ENCODE assay signal across 1 cellular context in the genomic region with DNA sequence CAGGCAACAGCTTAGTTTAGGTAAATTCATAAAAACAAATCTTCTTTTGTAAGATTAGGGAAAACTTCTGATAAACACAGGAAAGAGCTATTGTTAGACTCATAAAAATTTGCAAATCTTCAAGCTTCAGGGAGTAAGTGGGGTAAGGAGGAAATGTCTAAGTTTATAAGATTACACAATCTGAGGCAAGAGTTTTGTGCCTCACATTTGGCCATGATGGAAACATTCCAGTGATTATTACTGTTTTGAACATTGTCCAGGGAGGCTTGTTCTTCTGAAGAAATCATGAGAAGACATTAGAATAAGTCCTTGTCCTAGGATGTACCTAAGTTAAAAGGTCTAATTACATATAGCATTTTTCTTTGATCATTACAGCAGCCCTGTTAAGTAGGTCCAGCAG.
TF ChIP-seq lines count a peak whose summit lies in the region.

No MANE protein-coding gene starts in this region.

TF ChIP-seq in IMR-90, 13 proteins besides CTCF, POLR2A, EP300 and RAD21:
- TF ChIP-seq CEBPB (IDR thresholded peaks at IDR 0.05; ENCODE audit: low read depth, low read length): peak; percentile 32; the same call in 1 of the 2 replicates
- TF ChIP-seq RCOR1 (IDR thresholded peaks at IDR 0.05; ENCODE audit: insufficient replicate concordance, low read length): no peak
- TF ChIP-seq RFX5 (IDR thresholded peaks at IDR 0.05; ENCODE audit: low read depth, low read length): no peak
TF ChIP-seq in IMR-90: peak in this region for 1.
